In genomic region chr6:170529839-170530520, GRCh38 we compare ENCODE assay signal across 7 cellular contexts. TPM values are rescaled to one million over a fixed set of nuclear protein-coding genes. Genes with fewer than 3 reads are reported as not detected.
A peak's percentile ranks its signal among the peaks of the same experiment; 100 is the strongest.
DNase-seq lines count a peak whose midpoint lies in the region; ATAC-seq and TF ChIP-seq lines count a peak whose summit lies in the region.

No MANE protein-coding gene starts in this region.

- 59 to 79% (median 65%) methylated on average over 6 to 7 of the region's 7 CpGs for WGBS in spleen, 5 donors

- intact Hi-C loops in spleen (cut with DNase I; ENCODE audit: low total_unique reads): loop anchor here (10.0 kb wide), 2 partner anchors 735 to 1635 kb away; no protein-coding TSS in a partner anchor

- H3K4me3 ChIP-seq in GM12865 (ENCODE audit: low read depth, low read length) (no peak overlapping the region), spleen (no peak overlapping the region)

- peaks cover 0 to 38% (median 31%) of the 10 kb centered on the region in 6 donors for H3K36me3 ChIP-seq in spleen

- no peak for TF ChIP-seq POLR2A in spleen (IDR thresholded peaks at IDR 0.05)

- peak; percentile 71 for ATAC-seq in HG02588 (IDR thresholded peaks at IDR 0.05; ENCODE audit: unreplicated experiment)

- no peaks in the 10 kb centered on the region for H3K4me1 ChIP-seq in spleen

- DNase-seq in GM12865 (ENCODE audit: low read depth): peak; percentile 66
- DNase-seq in NCI-H1417 treated with DMSO at 0.1 percent for 48 hours (lab: John Stamatoyannopoulos, UW): peak; percentile 11
- peak; percentile 55 for DNase-seq in T-helper 9 cell
- DNase-seq in astrocyte of the hippocampus (ENCODE audit: low read depth, low spot score): peak; percentile 88
- DNase-seq in hypothalamus (lab: John Stamatoyannopoulos, UW): peak in 47 of 51 donors; percentile 3 to 88 (median 54)
- peak; percentile 88 for DNase-seq in spleen

- peak; percentile 87 for TF ChIP-seq CTCF in GM12865 (IDR thresholded peaks at IDR 0.05; ENCODE audit: insufficient read depth, low read depth, low read length, missing control alignments)
- peak; percentile 17 to 90 (median 79) for TF ChIP-seq CTCF in spleen (IDR thresholded peaks at IDR 0.05 in 8 of 11, conservative IDR thresholded peaks at IDR 0.05 in 3 of 11)

- no peaks in the 10 kb centered on the region for H3K27me3 ChIP-seq in spleen (replicated peaks in 1 of 7)

- peaks cover 0 to 3% (median 0%) of the 10 kb centered on the region in 8 donors for H3K9me3 ChIP-seq in spleen

- no peak overlapping the region for H3K27ac ChIP-seq in spleen

RNA-seq across cellular contexts. Expression of gene PSMB1, which starts 23.1 kb away (rescaled TPM):
- 100 to 1,000 TPM in 6 of 7 donors, 10 to 100 TPM in 1; 98.8 to 162 (median 110) TPM for total RNA-seq in spleen
- polyA plus RNA-seq in spleen: 100 to 1,000 TPM; 237 to 257 (median 239) TPM

RNA-seq across cellular contexts. Expression of gene TBP, which starts 24.2 kb away (rescaled TPM):
- 10 to 100 TPM; 14.7 to 28.4 (median 17.5) TPM for total RNA-seq in spleen
- polyA plus RNA-seq in spleen: 10 to 100 TPM; 12.0 to 20.7 (median 19.3) TPM

RNA-seq across cellular contexts. Expression of gene PDCD2, which starts 54.5 kb away (rescaled TPM):
- 10 to 100 TPM; 45.5 to 95.4 (median 51.6) TPM for total RNA-seq in spleen
- polyA plus RNA-seq in spleen: 10 to 100 TPM; 58.4 to 80.2 (median 64.9) TPM

Comparison
In these comparisons a context has a peak if more than half of its experiments do, and no peak if none do; other contexts are left out.
1. DNase-seq: peak in every context shown above with its lines; median percentile 88 in astrocyte of the hippocampus; 88 in spleen; 66 in GM12865; 55 in T-helper 9 cell; 54 in hypothalamus; 11 in NCI-H1417 treated with DMSO at 0.1 percent for 48 hours.